In genomic region chr13:97256343-97256783, GRCh38 we compare ENCODE assay signal across 9 cellular contexts. TPM values are rescaled to one million over a fixed set of nuclear protein-coding genes. Genes with fewer than 3 reads are reported as not detected.
DNase-seq lines count a peak whose midpoint lies in the region; ATAC-seq, FAIRE-seq and TF ChIP-seq lines count a peak whose summit lies in the region.
"Had no signal": no experiment of that assay in that cellular context is flagged by ENCODE, and none has a peak within 500 bp of the region (broad histone marks: within the 10 kb centered on the region; RNA-seq: fewer than 3 reads in every experiment).

No MANE protein-coding gene starts in this region.

- FAIRE-seq in keratinocyte (lab: Jason Lieb, UNC): no peak

- peak; percentile 29 for DNase-seq in activated CD8-positive, alpha-beta T cell treated with anti-CD3 and anti-CD28 coated beads for 36 hours
- no peak for DNase-seq in activated CD8-positive, alpha-beta T cell treated with anti-CD3 and anti-CD28 coated beads, Interleukin-2, amount 10 ng/mL, durations not matched to agents 7 days and 5 days
- DNase-seq in ascending aorta (ENCODE audit: low spot score in 2 of 2) (peak in 1 of 2 donors; percentile 72), keratinocyte (ENCODE audit: low read depth, low spot score) (peak; percentile 91), transverse colon (no peak), NCI-H2029 treated with DMSO at 0.1 percent for 48 hours (lab: John Stamatoyannopoulos, UW) (no peak), NCI-H510A treated with DMSO at 0.1 percent for 48 hours (lab: John Stamatoyannopoulos, UW) (no peak)
- no peak for DNase-seq in stimulated activated naive CD4-positive, alpha-beta T cell (lab: John Stamatoyannopoulos, UW)
- DNase-seq: C1 segment of cervical spinal cord had no signal

- POLR2A ChIA-PET in activated CD8-positive, alpha-beta T cell treated with anti-CD3 and anti-CD28 coated beads for 36 hours (lab: Charles Lee): interaction anchor here (0.6 to 0.7 kb wide), 2 partner anchors 15 to 16 kb away, joined by 3 read pairs; no protein-coding TSS in a partner anchor
- POLR2A ChIA-PET in activated CD8-positive, alpha-beta T cell treated with anti-CD3 and anti-CD28 coated beads, Interleukin-2, amount 10 ng/mL, durations not matched to agents 7 days and 5 days (lab: Charles Lee): no interaction called here

- TF ChIP-seq CTCF in activated CD8-positive, alpha-beta T cell treated with anti-CD3 and anti-CD28 coated beads for 36 hours (IDR thresholded peaks at IDR 0.05): no peak
- TF ChIP-seq CTCF in ascending aorta (IDR thresholded peaks at IDR 0.05): no peak
- TF ChIP-seq CTCF in keratinocyte (optimal IDR thresholded peaks at IDR 0.05 in 1 of 3, IDR thresholded peaks at IDR 0.05 in 1 of 3, conservative IDR thresholded peaks at IDR 0.05 in 1 of 3; ENCODE audit: extremely low read depth in 1 of 3, insufficient read depth in 2 of 3, low read length in 3 of 3): no peak
- TF ChIP-seq CTCF in transverse colon (IDR thresholded peaks at IDR 0.05): no peak

- H3K4me1 ChIP-seq in ascending aorta (peaks cover 12 to 68% of the 10 kb centered on the region in 2 donors), keratinocyte (ENCODE audit: control insufficient read depth, extremely low read depth, insufficient read depth, low read length) (peaks cover 60% of the 10 kb centered on the region), transverse colon (peaks cover 18 to 66% (median 53%) of the 10 kb centered on the region in 4 donors)

- dilution Hi-C loops in keratinocyte (cut with MboI; ENCODE audit: extremely low pct_ligation_motif_present, low sequenced_read_pairs): no loop called here

- peak overlapping the region; percentile 61 for H3K9ac ChIP-seq in keratinocyte (ENCODE audit: control insufficient read depth, extremely low read depth, insufficient read depth, low read length)

- H3K27ac Mint-ChIP-seq in activated CD8-positive, alpha-beta T cell treated with anti-CD3 and anti-CD28 coated beads for 36 hours: peak overlapping the region; percentile 66
- no peak overlapping the region for H3K27ac Mint-ChIP-seq in activated CD8-positive, alpha-beta T cell treated with anti-CD3 and anti-CD28 coated beads, Interleukin-2, amount 10 ng/mL, durations not matched to agents 7 days and 5 days

- H3K4me1 Mint-ChIP-seq in activated CD8-positive, alpha-beta T cell treated with anti-CD3 and anti-CD28 coated beads for 36 hours (ENCODE audit: low read depth): peaks cover 66% of the 10 kb centered on the region
- peaks cover 41% of the 10 kb centered on the region for H3K4me1 Mint-ChIP-seq in activated CD8-positive, alpha-beta T cell treated with anti-CD3 and anti-CD28 coated beads, Interleukin-2, amount 10 ng/mL, durations not matched to agents 7 days and 5 days (ENCODE audit: low read depth)

- H3K79me2 ChIP-seq in keratinocyte (ENCODE audit: control insufficient read depth, insufficient read depth, low read length): peaks cover 36% of the 10 kb centered on the region

- no peak overlapping the region for H3K4me3 Mint-ChIP-seq in activated CD8-positive, alpha-beta T cell treated with anti-CD3 and anti-CD28 coated beads for 36 hours
- no peak overlapping the region for H3K4me3 Mint-ChIP-seq in activated CD8-positive, alpha-beta T cell treated with anti-CD3 and anti-CD28 coated beads, Interleukin-2, amount 10 ng/mL, durations not matched to agents 7 days and 5 days

- H4K20me1 ChIP-seq in keratinocyte (ENCODE audit: control insufficient read depth, extremely low read depth, insufficient read depth, low read length): no peaks in the 10 kb centered on the region

- no peak for TF ChIP-seq POLR2A in transverse colon (IDR thresholded peaks at IDR 0.05)

- CTCF ChIA-PET in activated CD8-positive, alpha-beta T cell treated with anti-CD3 and anti-CD28 coated beads for 36 hours (lab: Charles Lee): no interaction called here
- CTCF ChIA-PET in activated CD8-positive, alpha-beta T cell treated with anti-CD3 and anti-CD28 coated beads, Interleukin-2, amount 10 ng/mL, durations not matched to agents 7 days and 5 days (lab: Charles Lee): no interaction called here

- H3K27me3 Mint-ChIP-seq in activated CD8-positive, alpha-beta T cell treated with anti-CD3 and anti-CD28 coated beads for 36 hours: no peaks in the 10 kb centered on the region
- H3K27me3 Mint-ChIP-seq in activated CD8-positive, alpha-beta T cell treated with anti-CD3 and anti-CD28 coated beads, Interleukin-2, amount 10 ng/mL, durations not matched to agents 7 days and 5 days (ENCODE audit: low read depth): no peaks in the 10 kb centered on the region

- no peak overlapping the region for H2AFZ ChIP-seq in keratinocyte (ENCODE audit: control insufficient read depth, low read length)

- no peak overlapping the region for H3K4me3 ChIP-seq in ascending aorta
- H3K4me3 ChIP-seq in keratinocyte (ENCODE audit: control insufficient read depth in 2 of 3, extremely low read depth in 1 of 3, insufficient read depth in 2 of 3, low read depth in 1 of 3, low read length in 3 of 3): peak overlapping the region in 2 of 3 experiments; percentile 42 to 45
- H3K4me3 ChIP-seq in transverse colon: no peak overlapping the region

- no peaks in the 10 kb centered on the region for H3K36me3 ChIP-seq in ascending aorta
- H3K36me3 ChIP-seq in keratinocyte (ENCODE audit: control insufficient read depth in 2 of 2, extremely low read depth in 1 of 2, insufficient read depth in 2 of 2, low read length in 2 of 2): no peaks in the 10 kb centered on the region
- H3K36me3 ChIP-seq in transverse colon: no peaks in the 10 kb centered on the region

- H3K27me3 ChIP-seq in ascending aorta (no peaks in the 10 kb centered on the region), keratinocyte (ENCODE audit: control insufficient read depth, extremely low read depth, insufficient read depth, low read length) (no peaks in the 10 kb centered on the region), transverse colon (no peaks in the 10 kb centered on the region)

- TF ChIP-seq EP300 in transverse colon (IDR thresholded peaks at IDR 0.05; ENCODE audit: low read depth): peak; percentile 73

- peak overlapping the region; percentile 94 for H3K4me2 ChIP-seq in keratinocyte (ENCODE audit: control insufficient read depth, extremely low read depth, insufficient read depth, low read depth, low read length)

- H3K9me3 ChIP-seq in ascending aorta: no peaks in the 10 kb centered on the region
- no peaks in the 10 kb centered on the region for H3K9me3 ChIP-seq in keratinocyte (ENCODE audit: control insufficient read depth, low read depth, low read length)
- no peaks in the 10 kb centered on the region for H3K9me3 ChIP-seq in transverse colon

- no peaks in the 10 kb centered on the region for H3K9me3 Mint-ChIP-seq in activated CD8-positive, alpha-beta T cell treated with anti-CD3 and anti-CD28 coated beads for 36 hours
- H3K9me3 Mint-ChIP-seq in activated CD8-positive, alpha-beta T cell treated with anti-CD3 and anti-CD28 coated beads, Interleukin-2, amount 10 ng/mL, durations not matched to agents 7 days and 5 days (ENCODE audit: insufficient read depth): peaks cover 4% of the 10 kb centered on the region

- WGBS in transverse colon (ENCODE audit: low coverage in 1 of 2), 2 donors: 30 to 69% methylated on average over 2 to 5 of the region's 5 CpGs

- H3K9me1 ChIP-seq in keratinocyte (ENCODE audit: control insufficient read depth, extremely low read depth, insufficient read depth, low read length): no peaks in the 10 kb centered on the region

- H3K27ac ChIP-seq in ascending aorta (peak overlapping the region; percentile 76 to 82), keratinocyte (ENCODE audit: control insufficient read depth, insufficient read depth, low read length) (peak overlapping the region; percentile 89), transverse colon (peak overlapping the region; percentile 58 to 75 (median 64))

- in situ Hi-C loops in transverse colon (cut with MboI; ENCODE audit: low pct_ligation_motif_present in 1 of 4, low pct_unique_long_range_greater_than_20kb in 1 of 4, low sequenced_read_pairs in 3 of 4): no loop called here

- peaks cover 24% of the 10 kb centered on the region for H3K36me3 Mint-ChIP-seq in activated CD8-positive, alpha-beta T cell treated with anti-CD3 and anti-CD28 coated beads for 36 hours (ENCODE audit: low read depth)
- no peaks in the 10 kb centered on the region for H3K36me3 Mint-ChIP-seq in activated CD8-positive, alpha-beta T cell treated with anti-CD3 and anti-CD28 coated beads, Interleukin-2, amount 10 ng/mL, durations not matched to agents 7 days and 5 days (ENCODE audit: low read depth)

- intact Hi-C loops in activated CD8-positive, alpha-beta T cell treated with anti-CD3 and anti-CD28 coated beads for 36 hours (cut with micrococcal nuclease): loop anchor here (5.0 kb wide), 1 partner anchor 36 kb away; no protein-coding TSS in a partner anchor
- intact Hi-C loops in ascending aorta (cut with DNase I) (loop anchor here (2.0 to 10.0 kb wide), 2 partner anchors 30 to 178 kb away; partner anchors contain the start of gene RAP2A), transverse colon (cut with DNase I; ENCODE audit: low total_unique reads) (no loop called here)

- ATAC-seq in activated CD8-positive, alpha-beta T cell treated with anti-CD3 and anti-CD28 coated beads for 36 hours: peak; percentile 40
- ATAC-seq in activated CD8-positive, alpha-beta T cell treated with anti-CD3 and anti-CD28 coated beads, Interleukin-2, amount 10 ng/mL, durations not matched to agents 7 days and 5 days: no peak

RNA-seq across cellular contexts. Expression of gene MBNL2, which starts 34.2 kb away (rescaled TPM):
- total RNA-seq in activated CD8-positive, alpha-beta T cell treated with anti-CD3 and anti-CD28 coated beads for 36 hours: 10 to 100 TPM; 15.8 to 16.1 TPM
- total RNA-seq in activated CD8-positive, alpha-beta T cell treated with anti-CD3 and anti-CD28 coated beads, Interleukin-2, amount 10 ng/mL, durations not matched to agents 7 days and 5 days: 10 to 100 TPM; 11.6 to 12.3 TPM
- 38.7 TPM for total RNA-seq in ascending aorta
- polyA plus RNA-seq in keratinocyte: 19.3 to 28.4 TPM (median 22.2 TPM) in 3 replicates
- 14.7 TPM for polyA plus RNA-seq in keratinocyte (2011; ENCODE audit: low read depth)
- 16.1 and 24.4 TPM in 2 replicates for polyA plus RNA-seq in keratinocyte (2011; cell fraction: cytosol; rRNA removed)
- polyA plus RNA-seq in keratinocyte (2011; cell fraction: nucleus; rRNA removed): 26.1 and 29.2 TPM in 2 replicates
- 13.4 and 18.6 TPM in 2 replicates for polyA plus RNA-seq in keratinocyte (2012; ENCODE audit: low replicate concordance)
- 20.2 to 86.3 TPM (median 68.7 TPM) in 3 replicates for polyA minus RNA-seq in keratinocyte
- 22.8 TPM for polyA minus RNA-seq in keratinocyte (2011; cell fraction: cytosol; rRNA and poly(A)+ RNA removed)
- polyA minus RNA-seq in keratinocyte (2011; cell fraction: nucleus; rRNA and poly(A)+ RNA removed): 28.5 and 52.8 TPM in 2 replicates
- 10 to 100 TPM; 26.9 to 53.7 (median 46.1) TPM for total RNA-seq in transverse colon

Comparison
In these comparisons a context has a peak if more than half of its experiments do, and no peak if none do; other contexts are left out.
1. DNase-seq: peak in activated CD8-positive, alpha-beta T cell treated with anti-CD3 and anti-CD28 coated beads for 36 hours (single experiment) and keratinocyte (single experiment); none in activated CD8-positive, alpha-beta T cell treated with anti-CD3 and anti-CD28 coated beads, Interleukin-2, amount 10 ng/mL, durations not matched to agents 7 days and 5 days (single experiment), transverse colon (single experiment), stimulated activated naive CD4-positive, alpha-beta T cell (0 of 6), NCI-H2029 treated with DMSO at 0.1 percent for 48 hours (single experiment) and NCI-H510A treated with DMSO at 0.1 percent for 48 hours (single experiment).
2. H3K4me3 ChIP-seq: peak in keratinocyte (2 of 3); none in ascending aorta (0 of 2) and transverse colon (0 of 4).
3. Peak in every context shown above with its lines, with median percentiles within 50 percentile points of each other: H3K27ac ChIP-seq.